ENCODE assay signal across 32 cellular contexts in the genomic region with DNA sequence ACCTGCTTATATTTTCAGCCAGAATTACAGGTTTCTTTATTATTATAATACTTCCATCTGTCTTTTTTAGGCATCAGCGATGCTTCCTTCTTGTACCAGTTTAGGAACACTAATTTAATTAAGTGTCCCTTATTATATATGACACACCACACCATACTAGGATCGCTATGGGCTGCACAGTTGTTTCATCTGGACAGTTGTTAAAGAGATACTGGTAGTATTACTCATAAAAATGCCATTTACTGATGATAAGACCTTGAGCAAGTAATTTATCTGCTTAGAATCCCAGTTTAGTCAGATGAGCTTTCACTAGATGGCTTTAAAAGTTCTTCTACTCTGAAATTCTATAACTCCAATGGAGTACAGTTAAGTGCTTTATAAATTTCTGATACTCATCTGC. TPM values are rescaled to one million over a fixed set of nuclear protein-coding genes. Genes with fewer than 3 reads are reported as not detected.
"Had no signal": no experiment of that assay in that cellular context is flagged by ENCODE, and none has a peak within 500 bp of the region (broad histone marks: within the 10 kb centered on the region; RNA-seq: fewer than 3 reads in every experiment).

No MANE protein-coding gene starts in this region.

- ATAC-seq: activated CD4-positive, CD25-positive, alpha-beta regulatory T cell treated with anti-CD3 and anti-CD28 coated beads, Interleukin-2, amount 50 U/mL, for 24 hours; activated CD8-positive, alpha-beta T cell treated with anti-CD3 and anti-CD28 coated beads for 36 hours; activated naive CD8-positive, alpha-beta T cell treated with anti-CD3 and anti-CD28 coated beads, Interleukin-2, amount 50 U/mL, for 24 hours; activated T-cell treated with anti-CD3 and anti-CD28 coated beads, Interleukin-2, amount 50 U/mL, for 4 hours; activated T-helper 17 cell treated with anti-CD3 and anti-CD28 coated beads, Interleukin-2, amount 50 U/mL, for 72 hours; esophagus mucosa; foreskin keratinocyte; gastrocnemius medialis; heart left ventricle; T-helper 17 cell had no signal

- H3K36me3 ChIP-seq: breast epithelium, gastrocnemius medialis, WERI-Rb-1 had no signal

- DNase-seq: activated B cell treated with CpG ODN at 0.5 μM for 24 hours; activated CD4-positive, alpha-beta T cell treated with anti-CD3 and anti-CD28 coated beads for 48 hours; activated CD4-positive, alpha-beta T cell treated with anti-CD3 and anti-CD28 coated beads, Interleukin-2, amount 50 U/mL, for 1 hour; activated CD4-positive, alpha-beta T cell treated with anti-CD3 and anti-CD28 coated beads, Interleukin-2, amount 50 U/mL, for 48 hours; activated CD8-positive, alpha-beta memory T cell treated with anti-CD3 and anti-CD28 coated beads for 24 hours; activated CD8-positive, alpha-beta T cell treated with anti-CD3 and anti-CD28 coated beads for 36 hours; activated effector memory CD4-positive, alpha-beta T cell treated with Interleukin-2 at 50 U/mL for 16 hours; activated naive CD4-positive, alpha-beta T cell treated with anti-CD3 and anti-CD28 coated beads for 36 hours; activated naive CD8-positive, alpha-beta T cell treated with anti-CD3 and anti-CD28 coated beads for 36 hours; activated naive CD8-positive, alpha-beta T cell treated with anti-CD3 and anti-CD28 coated beads, Interleukin-2, amount 50 U/mL, for 24 hours; activated T-cell treated with anti-CD3 and anti-CD28 coated beads, Interleukin-2, amount 50 U/mL, for 4 hours; central memory CD4-positive, alpha-beta T cell; cerebellar nuclear complex; dorsolateral prefrontal cortex; effector memory CD4-positive, alpha-beta T cell; endodermal cell; foreskin keratinocyte; gastrocnemius medialis; glutamatergic neuron; heart left ventricle; T-helper 1 cell; T-helper 17 cell; T1000; WERI-Rb-1 had no signal

- H3K27ac ChIP-seq: adrenal gland, ascending aorta, breast epithelium, cardiac muscle cell, coronary artery, dorsolateral prefrontal cortex, foreskin keratinocyte, gastrocnemius medialis, heart left ventricle, WERI-Rb-1 had no signal

- H3K27me3 ChIP-seq: adrenal gland, ascending aorta, breast epithelium, cardiac muscle cell, dorsolateral prefrontal cortex, foreskin keratinocyte, gastrocnemius medialis, heart left ventricle had no signal

- H3K4me1 ChIP-seq: ascending aorta, breast epithelium, foreskin keratinocyte, heart left ventricle had no signal

- H3K9me3 ChIP-seq: adrenal gland, breast epithelium, gastrocnemius medialis had no signal

- H3K4me3 ChIP-seq: adrenal gland, ascending aorta, breast epithelium, cardiac muscle cell, coronary artery, dorsolateral prefrontal cortex, gastrocnemius medialis, heart left ventricle had no signal

RNA-seq across cellular contexts. Expression of a gene that starts 47.9 kb away (rescaled TPM):
- total RNA-seq: esophagus mucosa, foreskin keratinocyte had no signal
